Comparison of ENCODE assay signal across 8 cellular contexts in genomic region chr1:121187914-121188313, GRCh38. TPM values are rescaled to one million over a fixed set of nuclear protein-coding genes. Genes with fewer than 3 reads are reported as not detected.
DNase-seq lines count a peak whose midpoint lies in the region; ATAC-seq and TF ChIP-seq lines count a peak whose summit lies in the region.
"Not testable (repeated sequence)": the region's sequence is repeated elsewhere in the genome, so short reads cannot be mapped to it uniquely, and the experiment has no call there.

No MANE protein-coding gene starts in this region.

- H3K4me1 ChIP-seq in HAP-1; PC-3 (ENCODE audit: insufficient read depth, low read length): not testable (repeated sequence)

- POLR2A ChIA-PET in PC-3 (lab: Charles Lee; ENCODE audit: unreplicated experiment): not testable (repeated sequence)

- peak overlapping the region; percentile 36 for H3K4me3 ChIP-seq in AG10803 (ENCODE audit: low read length)
- peak overlapping the region; percentile 19 for H3K4me3 ChIP-seq in HAP-1
- not testable (repeated sequence) for H3K4me3 ChIP-seq in PC-3 (ENCODE audit: low read length)
- peak overlapping the region; percentile 60 for H3K4me3 ChIP-seq in fibroblast of the aortic adventitia (ENCODE audit: low read depth, low read length)
- peak overlapping the region; percentile 57 for H3K4me3 ChIP-seq in neural cell (ENCODE audit: low read length)

- H3K27ac Mint-ChIP-seq in activated CD8-positive, alpha-beta memory T cell treated with anti-CD3 and anti-CD28 coated beads, Interleukin-2, amount 10 ng/mL, durations not matched to agents 7 days and 5 days: not testable (repeated sequence)
- peak overlapping the region in 4 of 5 experiments; percentile 66 to 96 (median 86) for H3K27ac Mint-ChIP-seq in brain

- H3K9me3 Mint-ChIP-seq in activated CD8-positive, alpha-beta memory T cell treated with anti-CD3 and anti-CD28 coated beads, Interleukin-2, amount 10 ng/mL, durations not matched to agents 7 days and 5 days (ENCODE audit: low read depth); brain: not testable (repeated sequence)

- not testable (repeated sequence) for H3K27me3 ChIP-seq in HAP-1 (ENCODE audit: low read depth); PC-3 (ENCODE audit: low read length); neural cell (ENCODE audit: insufficient read depth, low read depth, low read length)

- H3K9me3 ChIP-seq in HAP-1; PC-3 (ENCODE audit: low read length); neural cell (ENCODE audit: low read length): not testable (repeated sequence)

- H3K9ac ChIP-seq in PC-3 (ENCODE audit: low read length); neural cell (ENCODE audit: low read length): not testable (repeated sequence)

- not testable (repeated sequence) for ATAC-seq in PC-3; activated CD8-positive, alpha-beta memory T cell treated with anti-CD3 and anti-CD28 coated beads, Interleukin-2, amount 10 ng/mL, durations not matched to agents 7 days and 5 days; stimulated activated naive CD8-positive, alpha-beta T cell treated with anti-CD3 and anti-CD28 coated beads, Interleukin-15, Interleukin-2, amounts not matched to agents 100 U/mL and 50 U/mL, for 24 hours

- H3K9me2 ChIP-seq in PC-3 (replicated peaks; ENCODE audit: low read length); neural cell (ENCODE audit: insufficient read depth, low read length): not testable (repeated sequence)

- H3K27me3 Mint-ChIP-seq in activated CD8-positive, alpha-beta memory T cell treated with anti-CD3 and anti-CD28 coated beads, Interleukin-2, amount 10 ng/mL, durations not matched to agents 7 days and 5 days; brain: not testable (repeated sequence)

- H4K20me1 ChIP-seq in PC-3 (ENCODE audit: low read length); neural cell (ENCODE audit: insufficient read depth): not testable (repeated sequence)

- not testable (repeated sequence) for H3K36me3 ChIP-seq in HAP-1 (replicated peaks); PC-3 (ENCODE audit: low read depth, low read length); neural cell (ENCODE audit: insufficient read depth, low read length)

- CTCF ChIA-PET in PC-3 (lab: Charles Lee); activated CD8-positive, alpha-beta memory T cell treated with anti-CD3 and anti-CD28 coated beads, Interleukin-2, amount 10 ng/mL, durations not matched to agents 7 days and 5 days (lab: Charles Lee): not testable (repeated sequence)

- H3F3A ChIP-seq in PC-3 (ENCODE audit: low read length, unreplicated experiment); neural cell (ENCODE audit: insufficient read depth, low read length, poor library complexity, severe bottlenecking): not testable (repeated sequence)

- not testable (repeated sequence) for DNase-seq in AG10803 (ENCODE audit: low read depth); activated CD8-positive, alpha-beta memory T cell treated with anti-CD3 and anti-CD28 coated beads, Interleukin-2, amount 10 ng/mL, durations not matched to agents 7 days and 5 days; fibroblast of the aortic adventitia (ENCODE audit: low read depth)
- DNase-seq in HAP-1 (ENCODE audit: low spot score in 2 of 2): peak in 1 of 2 experiments; percentile 8
- peak; percentile 0 for DNase-seq in PC-3
- peak; percentile 3 for DNase-seq in stimulated activated naive CD8-positive, alpha-beta T cell treated with anti-CD3 and anti-CD28 coated beads, Interleukin-15, Interleukin-2, amounts not matched to agents 100 U/mL and 50 U/mL, for 24 hours

- in situ Hi-C loops in HAP-1 (cut with MboI; ENCODE audit: low sequenced_read_pairs): not testable (repeated sequence)

- peak overlapping the region; percentile 34 for H3K4me2 ChIP-seq in PC-3 (ENCODE audit: low read length)
- not testable (repeated sequence) for H3K4me2 ChIP-seq in neural cell (ENCODE audit: low read length)

- not testable (repeated sequence) for H3K4me1 Mint-ChIP-seq in activated CD8-positive, alpha-beta memory T cell treated with anti-CD3 and anti-CD28 coated beads, Interleukin-2, amount 10 ng/mL, durations not matched to agents 7 days and 5 days; brain

- BruUV-seq in PC-3 (replicated peaks; lab: Mats Ljungman, UMichigan): not testable (repeated sequence)

- H3K4me3 Mint-ChIP-seq in activated CD8-positive, alpha-beta memory T cell treated with anti-CD3 and anti-CD28 coated beads, Interleukin-2, amount 10 ng/mL, durations not matched to agents 7 days and 5 days: peak overlapping the region; percentile 41
- peak overlapping the region; percentile 81 to 93 (median 89) for H3K4me3 Mint-ChIP-seq in brain

- H3K79me2 ChIP-seq in PC-3 (ENCODE audit: low read length); neural cell (replicated peaks; ENCODE audit: insufficient read depth, low read length): not testable (repeated sequence)

- intact Hi-C loops in PC-3 (cut with micrococcal nuclease): not testable (repeated sequence)

- H3K27ac ChIP-seq in PC-3 (ENCODE audit: low read length); neural cell (ENCODE audit: low read length): not testable (repeated sequence)

- not testable (repeated sequence) for TF ChIP-seq EP300 in neural cell (conservative IDR thresholded peaks at IDR 0.05; ENCODE audit: poor library complexity, severe bottlenecking)

- not testable (repeated sequence) for H2AFZ ChIP-seq in PC-3 (ENCODE audit: low read length); neural cell (ENCODE audit: low read depth, low read length)

- H3K36me3 Mint-ChIP-seq in activated CD8-positive, alpha-beta memory T cell treated with anti-CD3 and anti-CD28 coated beads, Interleukin-2, amount 10 ng/mL, durations not matched to agents 7 days and 5 days; brain: not testable (repeated sequence)

- not testable (repeated sequence) for TF ChIP-seq CTCF in AG10803 (conservative IDR thresholded peaks at IDR 0.05; ENCODE audit: low read length); PC-3 (conservative IDR thresholded peaks at IDR 0.05; ENCODE audit: low read depth, low read length); brain (conservative IDR thresholded peaks at IDR 0.05); fibroblast of the aortic adventitia (IDR thresholded peaks at IDR 0.05; ENCODE audit: insufficient read depth, low read length); neural cell (IDR thresholded peaks at IDR 0.05; ENCODE audit: poor library complexity, severe bottlenecking)

- not testable (repeated sequence) for TF ChIP-seq RAD21 in neural cell (conservative IDR thresholded peaks at IDR 0.05)

RNA-seq across cellular contexts. Expression of gene SRGAP2C, which starts 3.1 kb away (rescaled TPM):
- total RNA-seq in PC-3 (2014; rRNA removed): 6.6 and 7.6 TPM in 2 replicates
- total RNA-seq in activated CD8-positive, alpha-beta memory T cell treated with anti-CD3 and anti-CD28 coated beads, Interleukin-2, amount 10 ng/mL, durations not matched to agents 7 days and 5 days: 10 to 100 TPM; 37.1 to 40.9 TPM
- 4.5 TPM for polyA plus RNA-seq in brain (ENCODE audit: insufficient read depth, low read depth, low replicate concordance)
- total RNA-seq in fibroblast of the aortic adventitia (ENCODE audit: low replicate concordance): 21.3 and 35.0 TPM in 2 replicates
- polyA plus RNA-seq in neural cell: 9.0 and 10.0 TPM in 2 replicates
- polyA minus RNA-seq in neural cell: 28.0 and 29.5 TPM in 2 replicates

RNA-seq across cellular contexts. Expression of gene FAM72B, which starts 3.8 kb away (rescaled TPM):
- total RNA-seq in PC-3 (2014; rRNA removed) (11.1 and 11.6 TPM in 2 replicates), fibroblast of the aortic adventitia (ENCODE audit: low replicate concordance) (2.8 and 5.6 TPM in 2 replicates)
- total RNA-seq in activated CD8-positive, alpha-beta memory T cell treated with anti-CD3 and anti-CD28 coated beads, Interleukin-2, amount 10 ng/mL, durations not matched to agents 7 days and 5 days: 10 to 100 TPM; 34.9 to 41.1 TPM
- polyA plus RNA-seq in brain (ENCODE audit: insufficient read depth, low read depth, low replicate concordance) (12.5 TPM), neural cell (2.0 and 2.3 TPM in 2 replicates)
- 0.69 and 0.73 TPM in 2 replicates for polyA minus RNA-seq in neural cell
